Comparison of ENCODE assay signal across 8 cellular contexts in the genomic region with DNA sequence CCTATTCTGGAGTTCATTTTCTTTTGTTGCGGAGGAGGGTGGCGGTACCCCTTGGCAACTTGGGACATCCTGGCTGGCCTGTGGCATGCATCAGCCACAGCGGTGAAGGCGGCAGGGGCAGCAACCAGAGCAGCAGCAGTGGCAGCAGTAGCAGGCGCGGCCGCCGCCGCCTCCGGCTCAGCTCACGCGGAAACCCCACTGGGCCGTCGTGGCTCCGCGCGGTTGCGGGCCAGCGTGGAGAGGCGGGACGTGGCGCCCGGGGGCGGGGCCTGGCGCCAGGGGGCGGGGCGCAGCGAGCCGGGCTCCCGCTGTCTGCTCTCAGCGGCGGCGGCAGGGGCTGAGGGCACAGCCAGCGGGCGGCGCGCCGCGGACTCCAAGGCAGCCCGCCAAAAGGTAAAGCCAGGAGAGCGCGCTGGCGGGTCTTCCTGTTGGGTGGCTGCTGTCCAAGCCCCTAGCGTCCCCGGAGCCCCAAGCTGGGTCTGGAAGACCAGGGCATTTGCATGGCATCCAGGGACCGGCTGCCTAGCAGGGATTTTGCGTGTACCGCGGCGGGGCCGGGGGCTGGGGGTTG.
DNase-seq lines count a peak whose midpoint lies in the region; ATAC-seq, FAIRE-seq and TF ChIP-seq lines count a peak whose summit lies in the region.

No MANE protein-coding gene starts in this region.

- peak; percentile 86 to 90 for ATAC-seq in A549
- ATAC-seq in naive thymus-derived CD8-positive, alpha-beta T cell = no peak
- no peak for ATAC-seq in HG03439 (IDR thresholded peaks at IDR 0.05; ENCODE audit: unreplicated experiment)

- no peak for TF ChIP-seq RAD21 in A549 (conservative IDR thresholded peaks at IDR 0.05 in 1 of 2, IDR thresholded peaks at IDR 0.05 in 1 of 2)

- H3K27ac Mint-ChIP-seq in immature natural killer cell = no peak overlapping the region
- H3K27ac Mint-ChIP-seq in naive thymus-derived CD8-positive, alpha-beta T cell = no peak overlapping the region

- no peak for TF ChIP-seq POLR2A in A549 (IDR thresholded peaks at IDR 0.05; ENCODE audit: low read length)

- no peak overlapping the region for H3K9ac ChIP-seq in stomach smooth muscle (ENCODE audit: low read length in 2 of 2)

- peak overlapping the region; percentile 92 for H3K4me2 ChIP-seq in A549

- no peaks in the 10 kb centered on the region for H3K36me3 Mint-ChIP-seq in immature natural killer cell
- peaks cover 0 to 4% (median 0%) of the 10 kb centered on the region in 3 donors for H3K36me3 Mint-ChIP-seq in naive thymus-derived CD8-positive, alpha-beta T cell

- no peak for TF ChIP-seq EP300 in A549 (IDR thresholded peaks at IDR 0.05)

- TF ChIP-seq CTCF in A549 (IDR thresholded peaks at IDR 0.05) = no peak
- TF ChIP-seq CTCF in ascending aorta (IDR thresholded peaks at IDR 0.05) = no peak

- POLR2A ChIA-PET in A549 (lab: Yijun Ruan, JAX) = no interaction called here
- POLR2A ChIA-PET in HEK293T (lab: Yijun Ruan, JAX) = no interaction called here
- POLR2A ChIA-PET in naive thymus-derived CD8-positive, alpha-beta T cell (lab: Charles Lee) = no interaction called here

- H3K9me3 Mint-ChIP-seq in immature natural killer cell = peaks cover 0 to 7% (median 1%) of the 10 kb centered on the region in 6 donors
- peaks cover 0 to 18% (median 3%) of the 10 kb centered on the region in 9 donors for H3K9me3 Mint-ChIP-seq in naive thymus-derived CD8-positive, alpha-beta T cell

- H3K4me3 Mint-ChIP-seq in immature natural killer cell = peak overlapping the region in 3 of 5 donors; percentile 34 to 68 (median 60)
- H3K4me3 Mint-ChIP-seq in naive thymus-derived CD8-positive, alpha-beta T cell = no peak overlapping the region

- H3K36me3 ChIP-seq in ascending aorta = no peaks in the 10 kb centered on the region
- H3K36me3 ChIP-seq in stomach smooth muscle (ENCODE audit: control insufficient read depth in 2 of 2, insufficient read depth in 2 of 2, low read length in 2 of 2) = no peaks in the 10 kb centered on the region

- 9% methylated on average over 11 of the region's 51 CpGs for WGBS in A549 (ENCODE audit: missing lambda C conversion rate)

- H3K27me3 ChIP-seq in ascending aorta (no peaks in the 10 kb centered on the region), stomach smooth muscle (ENCODE audit: control insufficient read depth in 1 of 2, insufficient read depth in 2 of 2, low read length in 2 of 2) (no peaks in the 10 kb centered on the region)

- DNase-seq in A549 (ENCODE audit: low read depth in 1 of 2, low spot score in 1 of 2) (peak; percentile 13 to 31), HEK293T (ENCODE audit: extremely low spot score) (peak; percentile 82), ascending aorta (ENCODE audit: low spot score in 2 of 2) (peak in 1 of 2 donors; percentile 74), immature natural killer cell (peak; percentile 24 to 54 (median 28))
- no peak for DNase-seq in naive thymus-derived CD8-positive, alpha-beta T cell
- DNase-seq in activated CD4-positive, alpha-beta T cell treated with anti-CD3 and anti-CD28 coated beads, Interleukin-2, amount 50 U/mL, for 1 hour = no peak

- CTCF ChIA-PET in A549 (lab: Yijun Ruan, JAX) (interaction anchor here (1.1 kb wide), 1 partner anchor 766 kb away, joined by 3 read pairs; no protein-coding TSS in a partner anchor), HEK293T (lab: Yijun Ruan, JAX) (no interaction called here)

- intact Hi-C loops in ascending aorta (cut with DNase I) = no loop called here

- peaks cover 0 to 18% of the 10 kb centered on the region in 2 donors for H3K4me1 Mint-ChIP-seq in immature natural killer cell
- peaks cover 0 to 2% (median under 1%) of the 10 kb centered on the region in 4 donors for H3K4me1 Mint-ChIP-seq in naive thymus-derived CD8-positive, alpha-beta T cell

- H3K4me1 ChIP-seq in A549 = peaks cover 3% of the 10 kb centered on the region; the same call in 1 of the 3 replicates
- peaks cover 0 to 10% of the 10 kb centered on the region in 2 donors for H3K4me1 ChIP-seq in ascending aorta
- peaks cover 6% of the 10 kb centered on the region for H3K4me1 ChIP-seq in stomach smooth muscle (ENCODE audit: control insufficient read depth, insufficient read depth, low read length)

- no peak for FAIRE-seq in A549 (lab: Jason Lieb, UNC)

- H3K27me3 Mint-ChIP-seq in immature natural killer cell (ENCODE audit: low read depth in 3 of 3) = peaks cover 2 to 16% (median 2%) of the 10 kb centered on the region in 3 donors
- peaks cover 9 to 48% (median 40%) of the 10 kb centered on the region in 5 donors for H3K27me3 Mint-ChIP-seq in naive thymus-derived CD8-positive, alpha-beta T cell

- H3K9me3 ChIP-seq in A549 (0 out of 3 replicates have a peak, but pooled peaks cover 3% of the 10 kb centered on the region), ascending aorta (no peaks in the 10 kb centered on the region), stomach smooth muscle (ENCODE audit: control insufficient read depth in 2 of 2, low read length in 2 of 2) (no peaks in the 10 kb centered on the region)

- H3K4me3 ChIP-seq in A549 (peak overlapping the region; percentile 49), ascending aorta (peak overlapping the region; percentile 64 to 66), stomach smooth muscle (ENCODE audit: low read length in 2 of 2) (peak overlapping the region; percentile 59 to 82)

- H3K27ac ChIP-seq in A549 (peak overlapping the region in 1 of 2 experiments; percentile 36; a peak in 2 of 6 replicates), ascending aorta (no peak overlapping the region), stomach smooth muscle (ENCODE audit: low read length) (peak overlapping the region; percentile 26)

TF ChIP-seq in A549, 52 proteins besides CTCF, POLR2A, EP300 and RAD21:
- no peak for TF ChIP-seq HOXB5 (CRISPR knock-in tag; IDR thresholded peaks at IDR 0.05)
- TF ChIP-seq, protein P1, sequence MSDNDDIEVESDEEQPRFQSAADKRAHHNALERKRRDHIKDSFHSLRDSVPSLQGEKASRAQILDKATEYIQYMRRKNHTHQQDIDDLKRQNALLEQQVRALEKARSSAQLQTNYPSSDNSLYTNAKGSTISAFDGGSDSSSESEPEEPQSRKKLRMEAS (IDR thresholded peaks at IDR 0.05) = peak; percentile 58; the same call in 1 of the 2 replicates
- peak; percentile 79 for TF ChIP-seq E2F6 (IDR thresholded peaks at IDR 0.05; ENCODE audit: borderline replicate concordance, low read depth)

TF ChIP-seq in HEK293T, 16 proteins besides CTCF, POLR2A, EP300 and RAD21:
- peak; percentile 69 for TF ChIP-seq L3MBTL2 (conservative IDR thresholded peaks at IDR 0.05)
- TF ChIP-seq, protein P2, sequence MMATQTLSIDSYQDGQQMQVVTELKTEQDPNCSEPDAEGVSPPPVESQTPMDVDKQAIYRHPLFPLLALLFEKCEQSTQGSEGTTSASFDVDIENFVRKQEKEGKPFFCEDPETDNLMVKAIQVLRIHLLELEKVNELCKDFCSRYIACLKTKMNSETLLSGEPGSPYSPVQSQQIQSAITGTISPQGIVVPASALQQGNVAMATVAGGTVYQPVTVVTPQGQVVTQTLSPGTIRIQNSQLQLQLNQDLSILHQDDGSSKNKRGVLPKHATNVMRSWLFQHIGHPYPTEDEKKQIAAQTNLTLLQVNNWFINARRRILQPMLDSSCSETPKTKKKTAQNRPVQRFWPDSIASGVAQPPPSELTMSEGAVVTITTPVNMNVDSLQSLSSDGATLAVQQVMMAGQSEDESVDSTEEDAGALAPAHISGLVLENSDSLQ (IDR thresholded peaks at IDR 0.05) = no peak
TF ChIP-seq in HEK293T: peak in this region for 1.

Comparison
In these comparisons a context has a peak if more than half of its experiments do, and no peak if none do; other contexts are left out.
1. ATAC-seq: peak in A549 (2 of 2); none in naive thymus-derived CD8-positive, alpha-beta T cell (0 of 2) and HG03439 (single experiment).
2. DNase-seq: peak in A549 (2 of 2), HEK293T (single experiment) and immature natural killer cell (3 of 3); none in naive thymus-derived CD8-positive, alpha-beta T cell (0 of 10) and activated CD4-positive, alpha-beta T cell treated with anti-CD3 and anti-CD28 coated beads, Interleukin-2, amount 50 U/mL, for 1 hour (single experiment).
3. H3K4me3 Mint-ChIP-seq: peak in immature natural killer cell (3 of 5); none in naive thymus-derived CD8-positive, alpha-beta T cell (0 of 10).
4. Peak in every context shown above with its lines, with median percentiles within 50 percentile points of each other: H3K4me3 ChIP-seq.